23 cellular contexts compared by ENCODE assay signal in genomic region chr16:74019608-74020007, GRCh38.
"Had no signal": no experiment of that assay in that cellular context is flagged by ENCODE, and none has a peak within 500 bp of the region (broad histone marks: within the 10 kb centered on the region; RNA-seq: fewer than 3 reads in every experiment).

No MANE protein-coding gene starts in this region.

- H3K27me3 ChIP-seq: body of pancreas, cardiac muscle cell, sigmoid colon, transverse colon had no signal

- H3K4me1 Mint-ChIP-seq: activated CD4-positive, alpha-beta memory T cell treated with anti-CD3 and anti-CD28 coated beads, Interleukin-2, amount 10 ng/mL, durations not matched to agents 7 days and 5 days; activated CD4-positive, alpha-beta T cell treated with anti-CD3 and anti-CD28 coated beads, Interleukin-2, amount 10 ng/mL, durations not matched to agents 24 days and 14 days; activated naive CD8-positive, alpha-beta T cell treated with anti-CD3 and anti-CD28 coated beads, Interleukin-2, amount 50 U/mL, for 24 hours; naive thymus-derived CD4-positive, alpha-beta T cell; stimulated activated memory B cell treated with anti-CD40 and anti-IgM and Interleukin-4, amounts not matched to agents 10 μg/mL and 1 μg/mL and 100 μg/mL, for 72 hours had no signal

- H3K4me3 Mint-ChIP-seq: activated CD4-positive, alpha-beta memory T cell treated with anti-CD3 and anti-CD28 coated beads, Interleukin-2, amount 10 ng/mL, durations not matched to agents 7 days and 5 days; activated CD4-positive, alpha-beta T cell treated with anti-CD3 and anti-CD28 coated beads, Interleukin-2, amount 10 ng/mL, durations not matched to agents 24 days and 14 days; activated naive CD4-positive, alpha-beta T cell treated with anti-CD3 and anti-CD28 coated beads for 36 hours; activated naive CD8-positive, alpha-beta T cell treated with anti-CD3 and anti-CD28 coated beads, Interleukin-2, amount 50 U/mL, for 24 hours; activated T-cell treated with anti-CD3 and anti-CD28 coated beads, Interleukin-2, amount 50 U/mL, for 72 hours; naive thymus-derived CD4-positive, alpha-beta T cell; stimulated activated memory B cell treated with anti-CD40 and anti-IgM and Interleukin-4, amounts not matched to agents 10 μg/mL and 1 μg/mL and 100 μg/mL, for 72 hours had no signal

- ATAC-seq: activated CD4-positive, CD25-positive, alpha-beta regulatory T cell treated with anti-CD3 and anti-CD28 coated beads, Interleukin-2, amount 50 U/mL, for 24 hours; activated naive CD8-positive, alpha-beta T cell treated with anti-CD3 and anti-CD28 coated beads, Interleukin-2, amount 50 U/mL, for 24 hours; activated T-cell treated with anti-CD3 and anti-CD28 coated beads, Interleukin-2, amount 50 U/mL, for 72 hours; body of pancreas; gastroesophageal sphincter; left lobe of liver; naive thymus-derived CD4-positive, alpha-beta T cell; stimulated activated memory B cell treated with anti-CD40 and anti-IgM and Interleukin-4, amounts not matched to agents 10 μg/mL and 1 μg/mL and 100 μg/mL, for 72 hours had no signal

- H3K9me3 Mint-ChIP-seq: activated CD4-positive, alpha-beta memory T cell treated with anti-CD3 and anti-CD28 coated beads, Interleukin-2, amount 10 ng/mL, durations not matched to agents 7 days and 5 days; activated CD4-positive, alpha-beta T cell treated with anti-CD3 and anti-CD28 coated beads, Interleukin-2, amount 10 ng/mL, durations not matched to agents 24 days and 14 days; activated naive CD8-positive, alpha-beta T cell treated with anti-CD3 and anti-CD28 coated beads, Interleukin-2, amount 50 U/mL, for 24 hours had no signal

- H3K36me3 ChIP-seq: cardiac muscle cell, gastroesophageal sphincter, sigmoid colon, transverse colon, uterus had no signal

- H3K4me1 ChIP-seq: body of pancreas, gastroesophageal sphincter, sigmoid colon, transverse colon, uterus had no signal

- H3K27ac ChIP-seq: body of pancreas, cardiac muscle cell, epithelial cell of prostate, gastroesophageal sphincter, sigmoid colon, transverse colon, uterus had no signal

- DNase-seq: activated CD4-positive, alpha-beta memory T cell treated with anti-CD3 and anti-CD28 coated beads, Interleukin-2, amount 10 ng/mL, durations not matched to agents 7 days and 5 days; activated CD4-positive, alpha-beta T cell treated with anti-CD3 and anti-CD28 coated beads, Interleukin-2, amount 10 ng/mL, durations not matched to agents 24 days and 14 days; activated effector memory CD4-positive, alpha-beta T cell treated with Interleukin-2 at 50 U/mL for 16 hours; activated naive CD4-positive, alpha-beta T cell treated with anti-CD3 and anti-CD28 coated beads for 36 hours; activated naive CD8-positive, alpha-beta T cell treated with anti-CD3 and anti-CD28 coated beads, Interleukin-2, amount 50 U/mL, for 24 hours; activated T-cell treated with anti-CD3 and anti-CD28 coated beads, Interleukin-2, amount 50 U/mL, for 72 hours; anterior cingulate cortex; body of pancreas; cortex of kidney; head of caudate nucleus; naive thymus-derived CD4-positive, alpha-beta T cell; sigmoid colon; stimulated activated CD4-positive, alpha-beta T cell treated with anti-CD3 and anti-CD28 coated beads, Interleukin-15, amount 100 ng/mL, for 24 hours; transverse colon; uterus had no signal

- H3K4me3 ChIP-seq: body of pancreas, cardiac muscle cell, gastroesophageal sphincter, lung, sigmoid colon, smooth muscle cell, transverse colon, uterus had no signal

- H3K9me3 ChIP-seq: body of pancreas, gastroesophageal sphincter, sigmoid colon, transverse colon, uterus had no signal

- H3K27ac Mint-ChIP-seq: activated CD4-positive, alpha-beta memory T cell treated with anti-CD3 and anti-CD28 coated beads, Interleukin-2, amount 10 ng/mL, durations not matched to agents 7 days and 5 days; activated CD4-positive, alpha-beta T cell treated with anti-CD3 and anti-CD28 coated beads, Interleukin-2, amount 10 ng/mL, durations not matched to agents 24 days and 14 days; activated naive CD4-positive, alpha-beta T cell treated with anti-CD3 and anti-CD28 coated beads for 36 hours; activated naive CD8-positive, alpha-beta T cell treated with anti-CD3 and anti-CD28 coated beads, Interleukin-2, amount 50 U/mL, for 24 hours; activated T-cell treated with anti-CD3 and anti-CD28 coated beads, Interleukin-2, amount 50 U/mL, for 72 hours; naive thymus-derived CD4-positive, alpha-beta T cell; stimulated activated memory B cell treated with anti-CD40 and anti-IgM and Interleukin-4, amounts not matched to agents 10 μg/mL and 1 μg/mL and 100 μg/mL, for 72 hours had no signal

- H3K27me3 Mint-ChIP-seq: activated CD4-positive, alpha-beta memory T cell treated with anti-CD3 and anti-CD28 coated beads, Interleukin-2, amount 10 ng/mL, durations not matched to agents 7 days and 5 days; activated CD4-positive, alpha-beta T cell treated with anti-CD3 and anti-CD28 coated beads, Interleukin-2, amount 10 ng/mL, durations not matched to agents 24 days and 14 days; activated naive CD8-positive, alpha-beta T cell treated with anti-CD3 and anti-CD28 coated beads, Interleukin-2, amount 50 U/mL, for 24 hours; stimulated activated memory B cell treated with anti-CD40 and anti-IgM and Interleukin-4, amounts not matched to agents 10 μg/mL and 1 μg/mL and 100 μg/mL, for 72 hours had no signal

- H3K36me3 Mint-ChIP-seq: naive thymus-derived CD4-positive, alpha-beta T cell; stimulated activated memory B cell treated with anti-CD40 and anti-IgM and Interleukin-4, amounts not matched to agents 10 μg/mL and 1 μg/mL and 100 μg/mL, for 72 hours had no signal
